ENCODE assay signal across 9 cellular contexts in genomic region chr12:7832059-7832696, GRCh38. TPM values are rescaled to one million over a fixed set of nuclear protein-coding genes. Genes with fewer than 3 reads are reported as not detected.
A peak's percentile ranks its signal among the peaks of the same experiment; 100 is the strongest.
DNase-seq lines count a peak whose midpoint lies in the region; ATAC-seq and TF ChIP-seq lines count a peak whose summit lies in the region.
"Had no signal": no experiment of that assay in that cellular context is flagged by ENCODE, and none has a peak within 500 bp of the region (broad histone marks: within the 10 kb centered on the region; RNA-seq: fewer than 3 reads in every experiment).

No MANE protein-coding gene starts in this region.

- intact Hi-C loops in esophagus squamous epithelium (cut with DNase I), result no loop called here

- H3K27ac ChIP-seq in esophagus squamous epithelium, result no peak overlapping the region
- no peak overlapping the region for H3K27ac ChIP-seq in osteoblast (ENCODE audit: low read depth, low read length)

- TF ChIP-seq CTCF in AG09309 (IDR thresholded peaks at IDR 0.05; ENCODE audit: control insufficient read depth, insufficient read depth, low read depth, low read length, missing control alignments), result peak; percentile 61
- peak in 5 of 6 experiments; percentile 14 to 56 (median 33) for TF ChIP-seq CTCF in esophagus squamous epithelium (IDR thresholded peaks at IDR 0.05)
- TF ChIP-seq CTCF in osteoblast (IDR thresholded peaks at IDR 0.05; ENCODE audit: extremely low read depth, low read depth, low read length), result peak; percentile 75

- H3K9ac ChIP-seq in ES-I3 (ENCODE audit: low read depth, low read length), result peak overlapping the region; percentile 13; the same call in 1 of the 2 replicates

- H3K4me1 ChIP-seq in ES-I3 (ENCODE audit: insufficient read depth, low read length) (peaks cover 9% of the 10 kb centered on the region), esophagus squamous epithelium (no peaks in the 10 kb centered on the region), osteoblast (ENCODE audit: insufficient read depth, low read length) (no peaks in the 10 kb centered on the region)

- no peaks in the 10 kb centered on the region for H3K79me2 ChIP-seq in osteoblast (ENCODE audit: insufficient read depth, low read length)

- H2AFZ ChIP-seq in osteoblast (ENCODE audit: low read length), result no peak overlapping the region

- H3K4me3 ChIP-seq in AG09309 (ENCODE audit: control insufficient read depth, low read depth, low read length), result no peak overlapping the region
- no peak overlapping the region for H3K4me3 ChIP-seq in esophagus squamous epithelium
- no peak overlapping the region for H3K4me3 ChIP-seq in osteoblast (ENCODE audit: insufficient read depth, low read length)

- ATAC-seq in GM21390 (IDR thresholded peaks at IDR 0.05; ENCODE audit: unreplicated experiment) (no peak), GM18505 (IDR thresholded peaks at IDR 0.05; ENCODE audit: unreplicated experiment) (no peak)

- H3K27me3 ChIP-seq in esophagus squamous epithelium (no peaks in the 10 kb centered on the region), osteoblast (ENCODE audit: insufficient read depth, low read length) (no peaks in the 10 kb centered on the region)

- peak; percentile 4 for DNase-seq in AG09309 (ENCODE audit: low read depth)
- DNase-seq in HuH-7 (ENCODE audit: low spot score), result peak; percentile 80
- DNase-seq in T follicular helper cell (ENCODE audit: low read depth), result peak; percentile 3
- DNase-seq in esophagus squamous epithelium (lab: John Stamatoyannopoulos, UW), result no peak
- peak; percentile 85 for DNase-seq in osteoblast (ENCODE audit: insufficient read length, low spot score, missing footprints)
- DNase-seq: right cardiac atrium had no signal

- WGBS in esophagus squamous epithelium, 2 donors, result 51 to 64% methylated on average over 5 to 6 of the region's 6 CpGs

- H3K9me3 ChIP-seq in ES-I3 (ENCODE audit: control insufficient read depth, insufficient read depth, low read length) (no peaks in the 10 kb centered on the region), esophagus squamous epithelium (no peaks in the 10 kb centered on the region), osteoblast (ENCODE audit: low read depth, low read length) (no peaks in the 10 kb centered on the region)

- H3K36me3 ChIP-seq in ES-I3 (ENCODE audit: insufficient read depth, low read length), result no peaks in the 10 kb centered on the region
- no peaks in the 10 kb centered on the region for H3K36me3 ChIP-seq in esophagus squamous epithelium
- no peaks in the 10 kb centered on the region for H3K36me3 ChIP-seq in osteoblast (ENCODE audit: insufficient read depth, low read length)

- TF ChIP-seq POLR2A in esophagus squamous epithelium (IDR thresholded peaks at IDR 0.05) (no peak), GM18505 (IDR thresholded peaks at IDR 0.05; ENCODE audit: borderline replicate concordance, extremely low read depth, insufficient read depth, insufficient read length) (no peak)

- no peaks in the 10 kb centered on the region for H4K20me1 ChIP-seq in osteoblast (ENCODE audit: insufficient read depth, low read length)

- no peak overlapping the region for H3K4me2 ChIP-seq in osteoblast (ENCODE audit: insufficient read depth, low read length)

RNA-seq across cellular contexts. Expression of gene SLC2A14, which starts 40.5 kb away (rescaled TPM):
- total RNA-seq in esophagus squamous epithelium, result not detected
- total RNA-seq in osteoblast, result under 0.01 TPM in 1 of 2 replicates, not detected in the other

RNA-seq across cellular contexts. Expression of gene NANOG, which starts 43.0 kb away (rescaled TPM):
- total RNA-seq in esophagus squamous epithelium (under 1 TPM in 1 of 4 donors, not detected in 3; 0.26 TPM), osteoblast (under 0.01 TPM in 1 of 2 replicates, not detected in the other)
- total RNA-seq: right cardiac atrium had no signal
